ENCODE assay signal across 13 cellular contexts in the genomic region with DNA sequence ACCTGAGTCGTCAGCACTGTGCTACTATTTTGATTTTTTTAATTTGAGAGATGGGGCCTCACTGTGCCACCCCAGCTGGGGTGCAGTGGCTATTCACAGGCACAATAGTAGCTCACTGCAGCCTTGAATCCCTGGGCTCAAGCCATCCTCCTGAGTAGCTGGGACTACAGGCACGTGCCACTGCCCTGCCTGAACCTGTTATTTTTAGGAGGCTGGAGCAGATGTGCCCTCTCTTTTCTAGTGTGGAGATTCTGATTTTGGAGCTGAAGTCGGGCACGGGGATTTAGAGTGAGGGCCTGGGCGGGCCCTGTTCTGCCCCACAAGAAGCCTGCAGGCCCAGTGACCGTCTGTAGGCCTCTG. TPM values are rescaled to one million over a fixed set of nuclear protein-coding genes. Genes with fewer than 3 reads are reported as not detected.
A peak's percentile ranks its signal among the peaks of the same experiment; 100 is the strongest.
DNase-seq lines count a peak whose midpoint lies in the region; ATAC-seq and TF ChIP-seq lines count a peak whose summit lies in the region.
"Had no signal": no experiment of that assay in that cellular context is flagged by ENCODE, and none has a peak within 500 bp of the region (broad histone marks: within the 10 kb centered on the region; RNA-seq: fewer than 3 reads in every experiment).

No MANE protein-coding gene starts in this region.

- peak overlapping the region; percentile 25 for H3K27ac Mint-ChIP-seq in Caco-2 (ENCODE audit: unreplicated experiment)

- ATAC-seq in RWPE2 (ENCODE audit: low read depth) (no peak), esophagus mucosa (peak; percentile 7), gastrocnemius medialis (no peak), HG02938 (IDR thresholded peaks at IDR 0.05; ENCODE audit: unreplicated experiment) (no peak), GM19455 (IDR thresholded peaks at IDR 0.05; ENCODE audit: unreplicated experiment) (no peak)

- H3K36me3 ChIP-seq in Caco-2 (ENCODE audit: control insufficient read depth, insufficient read depth, low read length) (no peaks in the 10 kb centered on the region), RWPE2 (ENCODE audit: low read depth) (peaks cover 82% of the 10 kb centered on the region), gastrocnemius medialis (peaks cover 0 to 43% of the 10 kb centered on the region in 2 donors)

- H3K9me3 Mint-ChIP-seq in Caco-2 (ENCODE audit: unreplicated experiment), result no peaks in the 10 kb centered on the region

- H3K27me3 ChIP-seq in Caco-2 (replicated peaks; ENCODE audit: control insufficient read depth, insufficient read depth, low read length) (no peaks in the 10 kb centered on the region), RWPE2 (ENCODE audit: insufficient read depth, poor library complexity, severe bottlenecking) (no peaks in the 10 kb centered on the region), gastrocnemius medialis (no peaks in the 10 kb centered on the region)

- DNase-seq in Caco-2 (no peak), RWPE2 (ENCODE audit: low spot score) (peak; percentile 32), gastrocnemius medialis (no peak), inferior parietal cortex (ENCODE audit: extremely low spot score) (no peak), NCI-H345 (lab: John Stamatoyannopoulos, UW) (no peak)
- DNase-seq: activated CD4-positive, CD25-positive, alpha-beta regulatory T cell treated with anti-CD3 and anti-CD28 coated beads, Interleukin-2, amount 50 U/mL, for 72 hours; NCI-H1092; NCI-H446 treated with DMSO at 0.1 percent for 48 hours; occipital lobe; SHP77 treated with DMSO at 0.1 percent for 48 hours had no signal

- BruUV-seq in Caco-2 (replicated peaks; lab: Mats Ljungman, UMichigan), result no TSS peak

- H3K27ac ChIP-seq in RWPE2 (ENCODE audit: poor library complexity, severe bottlenecking) (no peak overlapping the region), gastrocnemius medialis (peak overlapping the region in 3 of 4 donors; percentile 67 to 73 (median 71))

- no peak for TF ChIP-seq POLR2A in gastrocnemius medialis (IDR thresholded peaks at IDR 0.05)

- peaks cover 36% of the 10 kb centered on the region for H3K36me3 Mint-ChIP-seq in Caco-2 (ENCODE audit: insufficient read depth, unreplicated experiment)

- no peaks in the 10 kb centered on the region for H3K27me3 Mint-ChIP-seq in Caco-2 (ENCODE audit: insufficient read depth, unreplicated experiment)

- intact Hi-C loops in Caco-2 (cut with micrococcal nuclease; ENCODE audit: unreplicated experiment), result no loop called here
- intact Hi-C loops in gastrocnemius medialis (cut with DNase I; ENCODE audit: low total_unique reads), result no loop called here

- in situ Hi-C loops in gastrocnemius medialis (cut with MboI; ENCODE audit: low sequenced_read_pairs in 4 of 4), result no loop called here

- H3K9me3 ChIP-seq in Caco-2, result no peaks in the 10 kb centered on the region
- H3K9me3 ChIP-seq in RWPE2 (ENCODE audit: severe bottlenecking), result no peaks in the 10 kb centered on the region
- H3K9me3 ChIP-seq in gastrocnemius medialis, result no peaks in the 10 kb centered on the region

- no peaks in the 10 kb centered on the region for H3K4me1 Mint-ChIP-seq in Caco-2 (ENCODE audit: low read depth, unreplicated experiment)

- TF ChIP-seq CTCF in Caco-2 (IDR thresholded peaks at IDR 0.05; ENCODE audit: insufficient read depth in 1 of 2, low read depth in 1 of 2, low read length in 1 of 2, severe bottlenecking in 1 of 2, unreplicated experiment in 1 of 2) (no peak), RWPE2 (IDR thresholded peaks at IDR 0.05; ENCODE audit: poor library complexity, severe bottlenecking) (no peak), gastrocnemius medialis (IDR thresholded peaks at IDR 0.05 in 4 of 5, conservative IDR thresholded peaks at IDR 0.05 in 1 of 5) (no peak)

- no peak overlapping the region for H3K4me3 ChIP-seq in Caco-2 (ENCODE audit: low read depth, low read length)
- H3K4me3 ChIP-seq in RWPE2 (ENCODE audit: severe bottlenecking), result no peak overlapping the region
- no peak overlapping the region for H3K4me3 ChIP-seq in gastrocnemius medialis

- no peak overlapping the region for H3K4me3 Mint-ChIP-seq in Caco-2 (ENCODE audit: unreplicated experiment)

- POLR2A ChIA-PET in Caco-2 (lab: Charles Lee), result no interaction called here

- CTCF ChIA-PET in Caco-2 (lab: Charles Lee), result no interaction called here

- H3K4me1 ChIP-seq in Caco-2 (no peaks in the 10 kb centered on the region), RWPE2 (ENCODE audit: insufficient read depth, poor library complexity, severe bottlenecking) (no peaks in the 10 kb centered on the region), gastrocnemius medialis (peaks cover 0 to 20% of the 10 kb centered on the region in 2 donors)

RNA-seq across cellular contexts. Expression of gene SLC25A47, which starts 17.3 kb away (rescaled TPM):
- total RNA-seq in Caco-2 (2022) (not detected in 2 replicates), esophagus mucosa (not detected), gastrocnemius medialis (1 to 10 TPM in 1 of 4 donors, under 1 TPM in 1, not detected in 2; 0.46 to 1.3 TPM)
- total RNA-seq: occipital lobe had no signal

RNA-seq across cellular contexts. Expression of gene SLC25A29, which starts 34.2 kb away (rescaled TPM):
- total RNA-seq in Caco-2 (2022) (28.5 and 29.9 TPM in 2 replicates), esophagus mucosa (15.5 TPM), gastrocnemius medialis (10 to 100 TPM in 2 of 4 donors, 1 to 10 TPM in 2; 9.0 to 17.4 (median 13.4) TPM)

RNA-seq across cellular contexts. Expression of gene WDR25, which starts 35.9 kb away (rescaled TPM):
- total RNA-seq in Caco-2 (2022), result 4.7 and 4.8 TPM in 2 replicates
- total RNA-seq in esophagus mucosa, result 5.3 TPM
- 10 to 100 TPM in 2 of 4 donors, 1 to 10 TPM in 2; 5.9 to 12.2 (median 10.4) TPM for total RNA-seq in gastrocnemius medialis
